8 cellular contexts compared by ENCODE assay signal in genomic region chr14:24113379-24113800, GRCh38. TPM values are rescaled to one million over a fixed set of nuclear protein-coding genes. Genes with fewer than 3 reads are reported as not detected.
A peak's percentile ranks its signal among the peaks of the same experiment; 100 is the strongest.
DNase-seq lines count a peak whose midpoint lies in the region; FAIRE-seq and TF ChIP-seq lines count a peak whose summit lies in the region.

No MANE protein-coding gene starts in this region.

- peaks cover 0 to 2% (median 0%) of the 10 kb centered on the region in 8 donors for H3K9me3 Mint-ChIP-seq in CD4-positive, alpha-beta memory T cell
- H3K9me3 Mint-ChIP-seq in neural progenitor cell = no peaks in the 10 kb centered on the region

- peak overlapping the region; percentile 98 to 100 (median 99) for H3K27ac Mint-ChIP-seq in CD4-positive, alpha-beta memory T cell
- H3K27ac Mint-ChIP-seq in neural progenitor cell = peak overlapping the region; percentile 95

- H3K79me2 ChIP-seq in OCI-LY1 (ENCODE audit: insufficient read depth, low read length) = peaks cover 4% of the 10 kb centered on the region; the same call in 1 of the 2 replicates
- peaks cover 0 to 10% of the 10 kb centered on the region in 2 experiments; a peak in 2 of 4 replicates for H3K79me2 ChIP-seq in H1 (ENCODE audit: control insufficient read depth in 1 of 2, insufficient read depth in 2 of 2, low read length in 2 of 2)
- H3K79me2 ChIP-seq in neural progenitor cell (ENCODE audit: low read depth) = peaks cover 13% of the 10 kb centered on the region

- no peaks in the 10 kb centered on the region for H3K27me3 Mint-ChIP-seq in CD4-positive, alpha-beta memory T cell
- peaks cover 3% of the 10 kb centered on the region for H3K27me3 Mint-ChIP-seq in neural progenitor cell (ENCODE audit: insufficient read depth, low read depth)

- no peaks in the 10 kb centered on the region for H3K9me3 ChIP-seq in CD4-positive, alpha-beta memory T cell (ENCODE audit: control insufficient read depth in 1 of 2, low read length in 2 of 2)
- H3K9me3 ChIP-seq in OCI-LY1 (ENCODE audit: low read length) = no peaks in the 10 kb centered on the region
- no peaks in the 10 kb centered on the region for H3K9me3 ChIP-seq in H1 (ENCODE audit: insufficient read depth in 2 of 2, low read depth in 1 of 2, low read length in 1 of 2)
- H3K9me3 ChIP-seq in neural progenitor cell (ENCODE audit: low read depth) = no peaks in the 10 kb centered on the region

- no peak for DNase-seq in CD4-positive, alpha-beta memory T cell
- DNase-seq in H1 (ENCODE audit: low read depth in 1 of 2, low spot score in 2 of 2) = no peak
- DNase-seq in neural progenitor cell (ENCODE audit: low spot score) = no peak
- no peak for DNase-seq in SW 1271 (lab: John Stamatoyannopoulos, UW)
- DNase-seq in globus pallidus (ENCODE audit: low spot score) = no peak
- no peak for DNase-seq in NK-92 treated with Interleukin-12 subunit alpha and Interleukin-12 subunit beta, amount 100 ng/mL, for 24 hours (lab: John Stamatoyannopoulos, UW)
- no peak for DNase-seq in activated CD4-positive, alpha-beta T cell treated with anti-CD3 and anti-CD28 coated beads for 48 hours

- H2AFZ ChIP-seq in OCI-LY1 (ENCODE audit: low read length) (no peak overlapping the region), H1 (ENCODE audit: low read length) (0 out of 2 replicates have a peak overlapping the region, but pooled peaks have one; percentile 12), neural progenitor cell (replicated peaks) (peak overlapping the region; percentile 79)

- no peak overlapping the region for H3K4ac ChIP-seq in H1 (replicated peaks; ENCODE audit: insufficient read length, low read depth, low read length)

- H2BK120ac ChIP-seq in H1 (replicated peaks; ENCODE audit: low read depth, low read length) = no peak overlapping the region

- H3F3A ChIP-seq in OCI-LY1 (ENCODE audit: insufficient read depth, low read length) (no peaks in the 10 kb centered on the region), neural progenitor cell (ENCODE audit: low read depth) (peaks cover 19% of the 10 kb centered on the region)

- H2AK5ac ChIP-seq in H1 (ENCODE audit: low read depth, low read length) = no peak overlapping the region

- no peaks in the 10 kb centered on the region for H3K9me2 ChIP-seq in OCI-LY1 (ENCODE audit: low read depth, low read length)

- H3K4me2 ChIP-seq in OCI-LY1 (ENCODE audit: low read length) (peak overlapping the region; percentile 87), H1 (ENCODE audit: insufficient read depth in 1 of 2, low read depth in 2 of 2, low read length in 2 of 2) (peak overlapping the region; percentile 85 to 91), neural progenitor cell (peak overlapping the region; percentile 79)

- no peak overlapping the region; the same call in 1 of the 2 replicates for H4K8ac ChIP-seq in H1 (ENCODE audit: extremely low read depth, insufficient read depth, low read length)

- H3K4me3 ChIP-seq in CD4-positive, alpha-beta memory T cell (ENCODE audit: low read length in 2 of 2) = peak overlapping the region; percentile 97
- H3K4me3 ChIP-seq in OCI-LY1 (ENCODE audit: low read depth, low read length, poor library complexity, severe bottlenecking) = peak overlapping the region; percentile 76
- peak overlapping the region; percentile 68 to 89 (median 76) for H3K4me3 ChIP-seq in H1 (ENCODE audit: extremely low read depth in 1 of 4, insufficient read depth in 2 of 4, low read depth in 3 of 4, low read length in 4 of 4)
- peak overlapping the region; percentile 61 for H3K4me3 ChIP-seq in neural progenitor cell

- H3K4me1 ChIP-seq in CD4-positive, alpha-beta memory T cell (ENCODE audit: insufficient read depth, low read length) = peaks cover 41% of the 10 kb centered on the region
- H3K4me1 ChIP-seq in OCI-LY1 (ENCODE audit: insufficient read depth, low read length, severe bottlenecking) = peaks cover 27% of the 10 kb centered on the region
- peaks cover 0 to 4% (median 2%) of the 10 kb centered on the region in 4 experiments; a peak in 5 of 7 replicates for H3K4me1 ChIP-seq in H1 (replicated peaks in 1 of 4; ENCODE audit: control insufficient read depth in 3 of 4, insufficient read depth in 4 of 4, low read length in 3 of 4)
- H3K4me1 ChIP-seq in neural progenitor cell = peaks cover 6% of the 10 kb centered on the region

- peak overlapping the region; percentile 28 for H4K5ac ChIP-seq in H1 (ENCODE audit: insufficient read length, low read depth, low read length)

- H3K9ac ChIP-seq in OCI-LY1 (ENCODE audit: low read length) (peak overlapping the region; percentile 86), H1 (replicated peaks in 1 of 4; ENCODE audit: extremely low read depth in 1 of 4, low read depth in 3 of 4, low read length in 3 of 4) (peak overlapping the region in 3 of 4 experiments; percentile 9 to 49 (median 24); a peak in 5 of 7 replicates), neural progenitor cell (peak overlapping the region; percentile 23)

- POLR2A ChIA-PET in CD4-positive, alpha-beta memory T cell (lab: Charles Lee; ENCODE audit: partially characterized antibody) = interaction anchor here (0.8 to 9.6 kb wide), 30 partner anchors 8 to 827 kb away, joined by 3 to 347 read pairs (median 12); partner anchors contain the start of genes CARMIL3, CBLN3, CHMP4A and CIDEB
- POLR2A ChIA-PET in H1 (lab: Charles Lee; ENCODE audit: partially characterized antibody) = interaction anchor here (1.0 to 7.1 kb wide), 14 partner anchors 10 to 125 kb away, joined by 3 to 125 read pairs (median 5); partner anchors contain the start of genes DHRS4L2, EMC9, FITM1 and IPO4

- H3K79me1 ChIP-seq in H1 (ENCODE audit: low read depth, low read length) = peaks cover 5% of the 10 kb centered on the region; the same call in 1 of the 2 replicates

- no peak for TF ChIP-seq POLR2A in H1 (IDR thresholded peaks at IDR 0.05; ENCODE audit: control extremely low read depth in 1 of 2, low read depth in 2 of 2, low read length in 2 of 2)

- peaks cover 15 to 36% of the 10 kb centered on the region in 2 donors for H3K36me3 Mint-ChIP-seq in CD4-positive, alpha-beta memory T cell
- H3K36me3 Mint-ChIP-seq in neural progenitor cell = no peaks in the 10 kb centered on the region

- H4K20me1 ChIP-seq in OCI-LY1 (ENCODE audit: insufficient read depth, low read length) = no peaks in the 10 kb centered on the region
- H4K20me1 ChIP-seq in H1 (replicated peaks in 1 of 2; ENCODE audit: control insufficient read depth in 1 of 2, insufficient read depth in 2 of 2, low read length in 2 of 2) = no peaks in the 10 kb centered on the region
- H4K20me1 ChIP-seq in neural progenitor cell (ENCODE audit: low read depth) = no peaks in the 10 kb centered on the region

- TF ChIP-seq CTCF in OCI-LY1 (IDR thresholded peaks at IDR 0.05; ENCODE audit: low read length) = no peak
- no peak for TF ChIP-seq CTCF in H1 (IDR thresholded peaks at IDR 0.05; ENCODE audit: control extremely low read depth in 1 of 3, insufficient read depth in 1 of 3, low read depth in 1 of 3, low read length in 3 of 3)
- no peak for TF ChIP-seq CTCF in neural progenitor cell (IDR thresholded peaks at IDR 0.05)

- peak overlapping the region; percentile 98 for H3K27ac ChIP-seq in CD4-positive, alpha-beta memory T cell (ENCODE audit: low read depth, low read length)
- peak overlapping the region; percentile 90 for H3K27ac ChIP-seq in OCI-LY1 (ENCODE audit: low read depth, low read length, poor library complexity, severe bottlenecking)
- H3K27ac ChIP-seq in H1 (ENCODE audit: low read depth, low read length) = no peak overlapping the region
- no peak overlapping the region for H3K27ac ChIP-seq in neural progenitor cell

- no peak overlapping the region for H3K56ac ChIP-seq in H1 (replicated peaks; ENCODE audit: insufficient read length, low read depth, low read length)

- no peak overlapping the region for H2BK20ac ChIP-seq in H1 (ENCODE audit: low read length)

- WGBS in H1 (ENCODE audit: extremely low coverage in 1 of 2, insufficient coverage in 1 of 2, insufficient read length in 1 of 2, insufficient replicate concordance in 2 of 2, low coverage in 1 of 2, low lambda C conversion rate in 2 of 2, missing lambda C conversion rate in 1 of 2), 2 experiments = 16% methylated on average over 15 of the region's 15 CpGs; no CpG with 5 or more reads in 1 of the 2 experiments

- intact Hi-C loops in CD4-positive, alpha-beta memory T cell (cut with micrococcal nuclease) = loop anchor here (10.0 kb wide), 1 partner anchor 649 kb away; the partner anchor contains the start of gene NGDN

- H3K27me3 ChIP-seq in CD4-positive, alpha-beta memory T cell (ENCODE audit: insufficient read depth, low read length) = no peaks in the 10 kb centered on the region
- H3K27me3 ChIP-seq in OCI-LY1 (ENCODE audit: insufficient read depth, low read length) = no peaks in the 10 kb centered on the region
- no peaks in the 10 kb centered on the region for H3K27me3 ChIP-seq in H1 (replicated peaks in 1 of 4; ENCODE audit: control insufficient read depth in 3 of 4, extremely low read depth in 1 of 4, insufficient read depth in 3 of 4, low read length in 3 of 4)
- no peaks in the 10 kb centered on the region for H3K27me3 ChIP-seq in neural progenitor cell

- H3K14ac ChIP-seq in H1 (ENCODE audit: insufficient read length) = peak overlapping the region; percentile 8

- H2BK12ac ChIP-seq in H1 (ENCODE audit: low read depth, low read length) = no peak overlapping the region

- CTCF ChIA-PET in CD4-positive, alpha-beta memory T cell (lab: Charles Lee; ENCODE audit: partially characterized antibody) = interaction anchor here (0.7 to 5.4 kb wide), 13 partner anchors 10 to 318 kb away, joined by 3 to 43 read pairs (median 6); partner anchors contain the start of genes IRF9, MDP1, PCK2 and PSME1
- CTCF ChIA-PET in H1 (lab: Charles Lee; ENCODE audit: partially characterized antibody) = interaction anchor here (0.6 to 2.7 kb wide), 12 partner anchors 14 to 322 kb away, joined by 3 to 20 read pairs (median 4); partner anchors contain the start of genes IRF9, PCK2 and PSME2

- no peak overlapping the region for H3K23ac ChIP-seq in H1 (ENCODE audit: insufficient read length)

- peaks cover 13% of the 10 kb centered on the region for H3K36me3 ChIP-seq in CD4-positive, alpha-beta memory T cell (ENCODE audit: insufficient read depth, low read length)
- H3K36me3 ChIP-seq in OCI-LY1 (ENCODE audit: insufficient read depth, low read length) (peaks cover 21% of the 10 kb centered on the region; the same call in 1 of the 2 replicates), H1 (ENCODE audit: control insufficient read depth in 2 of 4, insufficient read depth in 4 of 4, low read length in 3 of 4) (peaks cover 5 to 12% (median 9%) of the 10 kb centered on the region in 4 experiments; a peak in 6 of 8 replicates), neural progenitor cell (no peaks in the 10 kb centered on the region)

- peak overlapping the region; percentile 65; the same call in 1 of the 2 replicates for H3K18ac ChIP-seq in H1 (ENCODE audit: extremely low read depth, low read length)

- H3K4me1 Mint-ChIP-seq in CD4-positive, alpha-beta memory T cell = peaks cover 22 to 45% (median 33%) of the 10 kb centered on the region in 4 donors
- H3K4me1 Mint-ChIP-seq in neural progenitor cell = peaks cover 17% of the 10 kb centered on the region

- H4K91ac ChIP-seq in H1 (replicated peaks; ENCODE audit: insufficient read length, low read length) = no peak overlapping the region

- peak overlapping the region; percentile 95 to 99 (median 98) for H3K4me3 Mint-ChIP-seq in CD4-positive, alpha-beta memory T cell
- peak overlapping the region; percentile 94 for H3K4me3 Mint-ChIP-seq in neural progenitor cell

- peak overlapping the region; percentile 100; the same call in 1 of the 2 replicates for H2BK5ac ChIP-seq in H1 (ENCODE audit: low read depth, low read length)

- no peak for FAIRE-seq in H1 (lab: Jason Lieb, UNC)

- no peak overlapping the region for H2BK15ac ChIP-seq in H1 (ENCODE audit: low read length)

- no peak for TF ChIP-seq EP300 in H1 (IDR thresholded peaks at IDR 0.05; ENCODE audit: borderline replicate concordance in 1 of 2, low read depth in 2 of 2, low read length in 2 of 2)

- H3K23me2 ChIP-seq in H1 (ENCODE audit: low read depth, low read length) = peaks cover 7% of the 10 kb centered on the region

- no peak for TF ChIP-seq RAD21 in H1 (IDR thresholded peaks at IDR 0.05 in 1 of 2, conservative IDR thresholded peaks at IDR 0.05 in 1 of 2; ENCODE audit: low read depth in 2 of 2, low read length in 2 of 2)

RNA-seq across cellular contexts. Expression of gene DCAF11, which starts 1.2 kb away (rescaled TPM):
- 10 to 100 TPM; 71.5 to 75.8 TPM for total RNA-seq in CD4-positive, alpha-beta memory T cell
- 10 to 100 TPM; 75.1 to 93.4 TPM for polyA plus RNA-seq in CD4-positive, alpha-beta memory T cell
- 63.6 and 67.2 TPM in 2 replicates for total RNA-seq in H1 (2021; fragmentation: NEBNext Ultra II Directional; extraction: Animal tissue kit (Norgen Biotek cat#: 25700))
- 60.4 and 74.6 TPM in 2 replicates for polyA plus RNA-seq in H1 (2011; rRNA removed)
- polyA plus RNA-seq in H1 (2011; cell fraction: cytosol; rRNA removed) = 80.4 TPM
- polyA plus RNA-seq in H1 (2011; cell fraction: nucleus; rRNA removed) = 82.9 TPM
- polyA plus RNA-seq in H1 (2012, experiment 1 of 2) = 58.7 to 73.6 TPM (median 70.9 TPM) in 4 replicates
- polyA plus RNA-seq in H1 (2012, experiment 2 of 2) = 77.2 TPM
- 30.0 TPM for polyA plus RNA-seq in H1 (2013, experiment 1 of 2)
- polyA plus RNA-seq in H1 (2013, experiment 2 of 2) = 30.0 TPM
- polyA minus RNA-seq in H1 (2011; rRNA and poly(A)+ RNA removed) = 83.6 and 86.0 TPM in 2 replicates
- 46.2 TPM for polyA minus RNA-seq in H1 (2011; cell fraction: cytosol; rRNA and poly(A)+ RNA removed)
- 55.6 TPM for polyA minus RNA-seq in H1 (2011; cell fraction: nucleus; rRNA and poly(A)+ RNA removed)
- total RNA-seq in neural progenitor cell (ENCODE audit: low replicate concordance) = 66.5 and 83.8 TPM in 2 replicates

RNA-seq across cellular contexts. Expression of gene NRL, which starts 1.4 kb away (rescaled TPM):
- total RNA-seq in CD4-positive, alpha-beta memory T cell = 1 to 10 TPM; 2.9 to 4.5 TPM
- 1 to 10 TPM; 1.4 to 1.6 TPM for polyA plus RNA-seq in CD4-positive, alpha-beta memory T cell
- 1.1 TPM in 2 replicates for total RNA-seq in H1 (2021; fragmentation: NEBNext Ultra II Directional; extraction: Animal tissue kit (Norgen Biotek cat#: 25700))
- polyA plus RNA-seq in H1 (2011; rRNA removed) = 2.1 and 2.2 TPM in 2 replicates
- polyA plus RNA-seq in H1 (2011; cell fraction: cytosol; rRNA removed) = 1.9 TPM
- polyA plus RNA-seq in H1 (2011; cell fraction: nucleus; rRNA removed) = 1.8 TPM
- polyA plus RNA-seq in H1 (2012, experiment 1 of 2) = 0.39 to 1.3 TPM (median 0.65 TPM) in 4 replicates
- polyA plus RNA-seq in H1 (2012, experiment 2 of 2) = 1.0 TPM
- 1.1 TPM for polyA plus RNA-seq in H1 (2013, experiment 1 of 2)
- polyA plus RNA-seq in H1 (2013, experiment 2 of 2) = 1.3 TPM
- 0.95 and 1.5 TPM in 2 replicates for polyA minus RNA-seq in H1 (2011; rRNA and poly(A)+ RNA removed)
- polyA minus RNA-seq in H1 (2011; cell fraction: cytosol; rRNA and poly(A)+ RNA removed) = 0.51 TPM
- 2.5 TPM for polyA minus RNA-seq in H1 (2011; cell fraction: nucleus; rRNA and poly(A)+ RNA removed)
- total RNA-seq in neural progenitor cell (ENCODE audit: low replicate concordance) = 0.54 and 1.9 TPM in 2 replicates

RNA-seq across cellular contexts. Expression of gene FITM1, which starts 17.1 kb away (rescaled TPM):
- total RNA-seq in CD4-positive, alpha-beta memory T cell = 1 to 10 TPM; 3.2 to 4.2 TPM
- under 1 TPM; 0.69 to 0.81 TPM for polyA plus RNA-seq in CD4-positive, alpha-beta memory T cell
- 0.33 and 0.76 TPM in 2 replicates for total RNA-seq in H1 (2021; fragmentation: NEBNext Ultra II Directional; extraction: Animal tissue kit (Norgen Biotek cat#: 25700))
- polyA plus RNA-seq in H1 (2011; rRNA removed) = 0.53 and 0.80 TPM in 2 replicates
- 0.31 TPM for polyA plus RNA-seq in H1 (2011; cell fraction: cytosol; rRNA removed)
- 1.1 TPM for polyA plus RNA-seq in H1 (2011; cell fraction: nucleus; rRNA removed)
- polyA plus RNA-seq in H1 (2012, experiment 1 of 2) = 0.17 to 0.74 TPM (median 0.45 TPM) in 3 of 4 replicates, not detected in the other
- 0.39 TPM for polyA plus RNA-seq in H1 (2012, experiment 2 of 2)
- 0.39 TPM for polyA plus RNA-seq in H1 (2013, experiment 1 of 2)
- polyA plus RNA-seq in H1 (2013, experiment 2 of 2) = 0.13 TPM
- 0.29 TPM in 1 of 2 replicates, not detected in the other for polyA minus RNA-seq in H1 (2011; rRNA and poly(A)+ RNA removed)
- polyA minus RNA-seq in H1 (2011; cell fraction: cytosol; rRNA and poly(A)+ RNA removed) = not detected
- polyA minus RNA-seq in H1 (2011; cell fraction: nucleus; rRNA and poly(A)+ RNA removed) = not detected
- 0.77 and 1.2 TPM in 2 replicates for total RNA-seq in neural progenitor cell (ENCODE audit: low replicate concordance)

RNA-seq across cellular contexts. Expression of gene PCK2, which starts 19.3 kb away (rescaled TPM):
- total RNA-seq in CD4-positive, alpha-beta memory T cell = 10 to 100 TPM; 18.3 to 21.4 TPM
- 10 to 100 TPM; 11.0 to 15.5 TPM for polyA plus RNA-seq in CD4-positive, alpha-beta memory T cell
- 79.3 and 81.9 TPM in 2 replicates for total RNA-seq in H1 (2021; fragmentation: NEBNext Ultra II Directional; extraction: Animal tissue kit (Norgen Biotek cat#: 25700))
- 115 and 221 TPM in 2 replicates for polyA plus RNA-seq in H1 (2011; rRNA removed)
- polyA plus RNA-seq in H1 (2011; cell fraction: cytosol; rRNA removed) = 165 TPM
- 263 TPM for polyA plus RNA-seq in H1 (2011; cell fraction: nucleus; rRNA removed)
- polyA plus RNA-seq in H1 (2012, experiment 1 of 2) = 63.9 to 105 TPM (median 99.4 TPM) in 4 replicates
- 105 TPM for polyA plus RNA-seq in H1 (2012, experiment 2 of 2)
- polyA plus RNA-seq in H1 (2013, experiment 1 of 2) = 67.3 TPM
- polyA plus RNA-seq in H1 (2013, experiment 2 of 2) = 67.0 TPM
- 75.2 and 96.9 TPM in 2 replicates for polyA minus RNA-seq in H1 (2011; rRNA and poly(A)+ RNA removed)
- 79.0 TPM for polyA minus RNA-seq in H1 (2011; cell fraction: cytosol; rRNA and poly(A)+ RNA removed)
- 63.1 TPM for polyA minus RNA-seq in H1 (2011; cell fraction: nucleus; rRNA and poly(A)+ RNA removed)
- 11.1 and 26.6 TPM in 2 replicates for total RNA-seq in neural progenitor cell (ENCODE audit: low replicate concordance)

RNA-seq across cellular contexts. Expression of gene PSME1, which starts 22.6 kb away (rescaled TPM):
- total RNA-seq in CD4-positive, alpha-beta memory T cell = 100 to 1,000 TPM; 257 to 273 TPM
- polyA plus RNA-seq in CD4-positive, alpha-beta memory T cell = 1,000 to 10,000 TPM in 1 of 2 donors, 100 to 1,000 TPM in 1; 976 to 1,008 TPM
- 85.9 and 91.7 TPM in 2 replicates for total RNA-seq in H1 (2021; fragmentation: NEBNext Ultra II Directional; extraction: Animal tissue kit (Norgen Biotek cat#: 25700))
- 57.4 and 74.9 TPM in 2 replicates for polyA plus RNA-seq in H1 (2011; rRNA removed)
- polyA plus RNA-seq in H1 (2011; cell fraction: cytosol; rRNA removed) = 62.9 TPM
- 52.4 TPM for polyA plus RNA-seq in H1 (2011; cell fraction: nucleus; rRNA removed)
- polyA plus RNA-seq in H1 (2012, experiment 1 of 2) = 113 to 118 TPM (median 116 TPM) in 4 replicates
- 77.2 TPM for polyA plus RNA-seq in H1 (2012, experiment 2 of 2)
- 86.1 TPM for polyA plus RNA-seq in H1 (2013, experiment 1 of 2)
- polyA plus RNA-seq in H1 (2013, experiment 2 of 2) = 80.8 TPM
- 16.0 and 19.0 TPM in 2 replicates for polyA minus RNA-seq in H1 (2011; rRNA and poly(A)+ RNA removed)
- polyA minus RNA-seq in H1 (2011; cell fraction: cytosol; rRNA and poly(A)+ RNA removed) = 15.7 TPM
- 13.6 TPM for polyA minus RNA-seq in H1 (2011; cell fraction: nucleus; rRNA and poly(A)+ RNA removed)
- total RNA-seq in neural progenitor cell (ENCODE audit: low replicate concordance) = 32.7 and 37.5 TPM in 2 replicates

Comparison
In these comparisons a context has a peak if more than half of its experiments do, and no peak if none do; other contexts are left out.
1. H3K27ac ChIP-seq: peak in CD4-positive, alpha-beta memory T cell (single experiment) and OCI-LY1 (single experiment); none in H1 (single experiment) and neural progenitor cell (single experiment).
2. H3K9ac ChIP-seq: peak in every context shown above with its lines; median percentile 86 in OCI-LY1; 24 in H1; 23 in neural progenitor cell.
3. Peak in every context shown above with its lines, with median percentiles within 50 percentile points of each other: H3K4me3 ChIP-seq and H3K4me2 ChIP-seq.